8 cellular contexts compared by ENCODE assay signal in the genomic region with DNA sequence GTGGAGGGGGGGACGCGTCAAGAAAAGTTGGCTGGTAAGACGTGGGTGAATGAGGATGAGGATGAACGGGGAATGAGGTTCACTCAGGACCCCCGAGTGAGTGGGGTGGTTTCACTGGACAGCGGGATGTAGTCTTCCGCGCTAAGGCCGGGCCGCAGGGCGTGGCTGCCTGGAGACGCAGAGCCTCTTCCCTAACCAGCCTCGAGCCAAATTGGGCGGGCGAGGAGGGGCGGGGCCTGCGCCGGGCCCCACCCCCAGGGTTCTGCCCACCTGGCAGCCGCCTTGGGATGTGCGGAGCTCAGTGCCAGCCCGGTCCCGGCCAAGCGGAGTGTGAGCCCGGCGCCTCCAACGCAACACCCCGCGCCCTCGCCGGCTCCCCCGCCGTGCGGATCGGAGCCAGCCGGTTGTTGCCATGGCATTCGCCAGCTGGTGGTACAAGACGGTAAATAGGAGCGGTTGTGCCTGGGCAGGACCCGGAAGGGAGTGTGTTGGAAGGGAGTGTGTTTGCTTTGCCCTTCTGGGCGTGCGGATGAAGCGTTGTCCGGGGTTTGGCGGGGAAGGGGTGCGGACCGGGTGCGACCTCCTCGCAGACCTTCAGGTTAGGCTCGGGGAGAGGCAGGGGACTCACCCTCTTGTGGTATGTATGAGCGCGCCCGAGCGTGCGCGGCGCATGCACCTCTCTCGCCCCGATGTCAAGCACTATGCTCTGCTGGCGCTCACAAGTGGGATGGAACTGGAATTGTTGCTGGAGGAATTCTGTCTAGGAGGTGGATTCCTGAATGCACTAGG. TPM values are rescaled to one million over a fixed set of nuclear protein-coding genes. Genes with fewer than 3 reads are reported as not detected.
DNase-seq lines count a peak whose midpoint lies in the region; ATAC-seq, FAIRE-seq and TF ChIP-seq lines count a peak whose summit lies in the region.

No MANE protein-coding gene starts in this region.

- DNase-seq in AG09319 (ENCODE audit: extremely low read depth, low read depth) (peak; percentile 79), NCI-H226 (peak; percentile 89), cortex of kidney (lab: John Stamatoyannopoulos, UW) (peak; percentile 66), HepG2 (ENCODE audit: low spot score) (peak; percentile 69)
- peak; percentile 84 for DNase-seq in activated CD4-positive, alpha-beta T cell treated with anti-CD3 and anti-CD28 coated beads, Interleukin-2, amount 10 ng/mL, durations not matched to agents 7 days and 5 days
- DNase-seq in stimulated activated CD4-positive, alpha-beta T cell treated with anti-CD3 and anti-CD28 coated beads, Interleukin-4, amount 100 ng/mL, for 1 hour = peak; percentile 83

- H3K27me3 Mint-ChIP-seq in activated CD4-positive, alpha-beta T cell treated with anti-CD3 and anti-CD28 coated beads, Interleukin-2, amount 10 ng/mL, durations not matched to agents 7 days and 5 days = peaks cover 10% of the 10 kb centered on the region

- peak; percentile 80 for ATAC-seq in GM18909 (IDR thresholded peaks at IDR 0.05; ENCODE audit: poor library complexity, unreplicated experiment)
- ATAC-seq in HG03139 (IDR thresholded peaks at IDR 0.05; ENCODE audit: unreplicated experiment) = peak; percentile 67
- peak; percentile 82 for ATAC-seq in HepG2

- no peaks in the 10 kb centered on the region for H3K79me2 ChIP-seq in HepG2 (ENCODE audit: insufficient read depth, low read length)

- peaks cover 28% of the 10 kb centered on the region for H3K4me1 ChIP-seq in HepG2 (ENCODE audit: insufficient read depth, low read length)

- in situ Hi-C loops in HepG2 (cut with HindIII; ENCODE audit: extremely low pct_ligation_motif_present, low pct_unique_long_range_greater_than_20kb) = no loop called here

- BruUV-seq in HepG2 (replicated peaks; lab: Mats Ljungman, UMichigan) = no TSS peak

- peak overlapping the region; percentile 87 to 94 (median 94) for H3K4me3 ChIP-seq in HepG2 (replicated peaks in 1 of 3; ENCODE audit: insufficient read depth in 1 of 3, low read depth in 2 of 3, low read length in 3 of 3)

- peak overlapping the region; percentile 99 for H3K27ac Mint-ChIP-seq in activated CD4-positive, alpha-beta T cell treated with anti-CD3 and anti-CD28 coated beads, Interleukin-2, amount 10 ng/mL, durations not matched to agents 7 days and 5 days

- CTCF ChIA-PET in activated CD4-positive, alpha-beta T cell treated with anti-CD3 and anti-CD28 coated beads, Interleukin-2, amount 10 ng/mL, durations not matched to agents 7 days and 5 days (lab: Charles Lee) = interaction anchor here (0.6 to 1.3 kb wide), 5 partner anchors 9 to 60 kb away, joined by 3 read pairs; no protein-coding TSS in a partner anchor
- CTCF ChIA-PET in HepG2 (lab: Yijun Ruan, JAX; ENCODE audit: low intra/inter-chr PET ratio, low total read pairs) = no interaction called here

- under 1% methylated on average over 20 of the region's 59 CpGs for WGBS in HepG2 (ENCODE audit: low lambda C conversion rate)

- H3K4me1 Mint-ChIP-seq in activated CD4-positive, alpha-beta T cell treated with anti-CD3 and anti-CD28 coated beads, Interleukin-2, amount 10 ng/mL, durations not matched to agents 7 days and 5 days = peaks cover 57% of the 10 kb centered on the region

- no peaks in the 10 kb centered on the region for H3K9me3 Mint-ChIP-seq in activated CD4-positive, alpha-beta T cell treated with anti-CD3 and anti-CD28 coated beads, Interleukin-2, amount 10 ng/mL, durations not matched to agents 7 days and 5 days

- no peak overlapping the region for H2AFZ ChIP-seq in HepG2 (ENCODE audit: low read length)

- peak overlapping the region; percentile 96 for H3K4me3 Mint-ChIP-seq in activated CD4-positive, alpha-beta T cell treated with anti-CD3 and anti-CD28 coated beads, Interleukin-2, amount 10 ng/mL, durations not matched to agents 7 days and 5 days

- FAIRE-seq in HepG2 (lab: Jason Lieb, UNC) = no peak

- peak overlapping the region; percentile 67 for H3K9ac ChIP-seq in HepG2 (ENCODE audit: insufficient read depth, low read depth, low read length)

- H3K36me3 Mint-ChIP-seq in activated CD4-positive, alpha-beta T cell treated with anti-CD3 and anti-CD28 coated beads, Interleukin-2, amount 10 ng/mL, durations not matched to agents 7 days and 5 days (ENCODE audit: low read depth) = peaks cover 12% of the 10 kb centered on the region

- TF ChIP-seq POLR2A in HepG2 (IDR thresholded peaks at IDR 0.05; ENCODE audit: insufficient read depth in 1 of 2, low read depth in 2 of 2, low read length in 2 of 2) = peak; percentile 27 to 42; a peak in 1 of 4 replicates

- peak overlapping the region; percentile 59 for H3K27ac ChIP-seq in HepG2 (ENCODE audit: extremely low read length, insufficient read depth, low read length)

- no peaks in the 10 kb centered on the region for H3K36me3 ChIP-seq in HepG2 (replicated peaks in 1 of 2; ENCODE audit: control insufficient read depth in 1 of 2, insufficient read depth in 2 of 2, low read length in 2 of 2)

- no peak for TF ChIP-seq RAD21 in HepG2 (CRISPR knock-in tag; IDR thresholded peaks at IDR 0.05)

- H3K4me2 ChIP-seq in HepG2 (ENCODE audit: low read depth, low read length) = peak overlapping the region; percentile 91

- no peaks in the 10 kb centered on the region; a peak in 2 of 5 replicates for H3K27me3 ChIP-seq in HepG2 (ENCODE audit: control insufficient read depth in 1 of 2, insufficient read depth in 2 of 2, low read length in 2 of 2)

- TF ChIP-seq CTCF in AG09319 (IDR thresholded peaks at IDR 0.05; ENCODE audit: low read depth, low read length) (no peak), HepG2 (CRISPR knock-in tag; IDR thresholded peaks at IDR 0.05) (no peak)

- TF ChIP-seq EP300 in HepG2 (IDR thresholded peaks at IDR 0.05; ENCODE audit: low read depth in 2 of 2, low read length in 2 of 2) = no peak
- TF ChIP-seq EP300 in HepG2 (CRISPR knock-in tag; IDR thresholded peaks at IDR 0.05; ENCODE audit: borderline replicate concordance) = no peak

- POLR2A ChIA-PET in activated CD4-positive, alpha-beta T cell treated with anti-CD3 and anti-CD28 coated beads, Interleukin-2, amount 10 ng/mL, durations not matched to agents 7 days and 5 days (lab: Charles Lee) = interaction anchor here (0.6 to 0.9 kb wide), 2 partner anchors 66 to 220 kb away, joined by 3 read pairs; no protein-coding TSS in a partner anchor
- POLR2A ChIA-PET in HepG2 (lab: Yijun Ruan, JAX) = interaction anchor here (0.6 to 1.6 kb wide), 3 partner anchors 145 to 1108 kb away, joined by 3 read pairs; a partner anchor contains a TSS

- intact Hi-C loops in HepG2 (cut with micrococcal nuclease; ENCODE audit: unreplicated experiment) = loop anchor here (2.0 to 10.0 kb wide), 3 partner anchors 39 to 318 kb away; no protein-coding TSS in a partner anchor

- H4K20me1 ChIP-seq in HepG2 (ENCODE audit: insufficient read depth, low read length) = 0 out of 2 replicates have a peak, but pooled peaks cover 3% of the 10 kb centered on the region

- no peaks in the 10 kb centered on the region for H3K9me3 ChIP-seq in HepG2 (ENCODE audit: low read length)

TF ChIP-seq in HepG2, 621 proteins besides CTCF, POLR2A, EP300 and RAD21 (continues in another document):
- TF ChIP-seq PCBP2 (optimal IDR thresholded peaks at IDR 0.05; ENCODE audit: low read depth, low read length, poor library complexity, severe bottlenecking) (no peak), MYNN (CRISPR knock-in tag; IDR thresholded peaks at IDR 0.05; ENCODE audit: low read depth) (no peak), ZNF34 (CRISPR knock-in tag; IDR thresholded peaks at IDR 0.05; ENCODE audit: borderline replicate concordance) (no peak), ZNF180 (CRISPR knock-in tag; IDR thresholded peaks at IDR 0.05; ENCODE audit: borderline replicate concordance, low read depth) (no peak), SP140L (CRISPR knock-in tag; IDR thresholded peaks at IDR 0.05; ENCODE audit: borderline replicate concordance) (no peak), TOE1 (CRISPR knock-in tag; IDR thresholded peaks at IDR 0.05) (no peak), YEATS4 (CRISPR knock-in tag; IDR thresholded peaks at IDR 0.05; ENCODE audit: borderline replicate concordance) (no peak; the same call in 1 of the 2 replicates)

RNA-seq across cellular contexts. Expression of a gene that starts 0.7 kb away (rescaled TPM):
- total RNA-seq in activated CD4-positive, alpha-beta T cell treated with anti-CD3 and anti-CD28 coated beads, Interleukin-2, amount 10 ng/mL, durations not matched to agents 7 days and 5 days = 100 to 1,000 TPM; 178 to 218 TPM
- 67.6 and 87.8 TPM in 2 replicates for total RNA-seq in HepG2 (2016; rRNA removed; fragmentation: Illumina TruSeq; extraction: Trizol)
- 18.4 and 21.4 TPM in 2 replicates for total RNA-seq in HepG2 (2016; cell fraction: cytosol; rRNA removed; fragmentation: Illumina TruSeq; extraction: Trizol; ENCODE audit: low read depth)
- 66.7 and 88.4 TPM in 2 replicates for total RNA-seq in HepG2 (2016; cell fraction: insoluble cytoplasmic fraction; rRNA removed; fragmentation: Illumina TruSeq; extraction: Trizol)
- total RNA-seq in HepG2 (2016; cell fraction: membrane; rRNA removed; fragmentation: Illumina TruSeq; extraction: Trizol) = 52.5 and 53.1 TPM in 2 replicates
- total RNA-seq in HepG2 (2016; cell fraction: nucleus; rRNA removed; fragmentation: Illumina TruSeq; extraction: Trizol) = 62.8 and 67.7 TPM in 2 replicates
- 35.2 and 42.1 TPM in 2 replicates for polyA plus RNA-seq in HepG2 (2011; rRNA removed)
- 22.7 and 32.6 TPM in 2 replicates for polyA plus RNA-seq in HepG2 (2011; cell fraction: cytosol; rRNA removed)
- polyA plus RNA-seq in HepG2 (2011; cell fraction: nucleus; rRNA removed) = 49.5 and 52.7 TPM in 2 replicates
- polyA plus RNA-seq in HepG2 (2012) = 54.0 and 64.0 TPM in 2 replicates
- polyA plus RNA-seq in HepG2 (2016; cell fraction: cytosol; fragmentation: Illumina TruSeq; extraction: Trizol; ENCODE audit: low read depth) = 24.3 and 25.3 TPM in 2 replicates
- polyA plus RNA-seq in HepG2 (2016; cell fraction: insoluble cytoplasmic fraction; fragmentation: Illumina TruSeq; extraction: Trizol; ENCODE audit: low read depth) = 99.8 and 110 TPM in 2 replicates
- 40.8 and 51.2 TPM in 2 replicates for polyA plus RNA-seq in HepG2 (2016; cell fraction: membrane; fragmentation: Illumina TruSeq; extraction: Trizol; ENCODE audit: low read depth)
- polyA plus RNA-seq in HepG2 (2016; cell fraction: nucleus; fragmentation: Illumina TruSeq; extraction: Trizol; ENCODE audit: insufficient read depth, low read depth) = 65.5 and 67.5 TPM in 2 replicates
- 12.4 and 53.4 TPM in 2 replicates for polyA minus RNA-seq in HepG2 (2011; rRNA and poly(A)+ RNA removed; ENCODE audit: low replicate concordance)
- 39.6 and 45.8 TPM in 2 replicates for polyA minus RNA-seq in HepG2 (2011; cell fraction: cytosol; rRNA and poly(A)+ RNA removed)
- 166 and 175 TPM in 2 replicates for polyA minus RNA-seq in HepG2 (2011; cell fraction: nucleus; rRNA and poly(A)+ RNA removed)

Comparison
In these comparisons a context has a peak if more than half of its experiments do, and no peak if none do; other contexts are left out.
1. Peak in every context shown above with its lines: DNase-seq, ATAC-seq, H3K4me3 ChIP-seq and H3K27ac ChIP-seq.